1 cellular context compared by ENCODE assay signal in genomic region chr18:79200546-79201268, GRCh38.
TF ChIP-seq lines count a peak whose summit lies in the region.

No MANE protein-coding gene starts in this region.

TF ChIP-seq in H1, 55 proteins besides CTCF, POLR2A, EP300 and RAD21 (continued from another document):
- TF ChIP-seq CHD7 (IDR thresholded peaks at IDR 0.05; ENCODE audit: insufficient replicate concordance, low read length) (no peak), NANOG (IDR thresholded peaks at IDR 0.05; ENCODE audit: insufficient read depth, low read depth, low read length, poor library complexity, severe bottlenecking) (no peak), CREB1 (IDR thresholded peaks at IDR 0.05) (no peak), TAF1 (IDR thresholded peaks at IDR 0.05; ENCODE audit: low read depth, low read length) (no peak), KDM1A (IDR thresholded peaks at IDR 0.05; ENCODE audit: borderline replicate concordance, low read length) (no peak), GABPA (IDR thresholded peaks at IDR 0.05; ENCODE audit: borderline replicate concordance, insufficient read depth, low read length) (no peak), FOSL1 (IDR thresholded peaks at IDR 0.05; ENCODE audit: insufficient read depth, low read depth, low read length) (no peak), SP4 (IDR thresholded peaks at IDR 0.05; ENCODE audit: low read length) (no peak), JUND (IDR thresholded peaks at IDR 0.05; ENCODE audit: low read length) (no peak), EGR1 (IDR thresholded peaks at IDR 0.05; ENCODE audit: borderline replicate concordance, low read depth, low read length) (no peak), SAP30 (IDR thresholded peaks at IDR 0.05; ENCODE audit: insufficient read depth, insufficient replicate concordance, low read length) (no peak), TCF12 (IDR thresholded peaks at IDR 0.05; ENCODE audit: low read depth, low read length) (no peak), KDM4A (IDR thresholded peaks at IDR 0.05; ENCODE audit: low read depth, low read length, severe bottlenecking) (no peak), BRCA1 (IDR thresholded peaks at IDR 0.05; ENCODE audit: low read depth, low read length) (no peak), RXRA (IDR thresholded peaks at IDR 0.05; ENCODE audit: insufficient read depth, low read depth, low read length) (no peak), CHD1 (IDR thresholded peaks at IDR 0.05; ENCODE audit: low read depth, low read length) (no peak)
TF ChIP-seq in H1: peak in this region for 0.
